21 cellular contexts compared by ENCODE assay signal in the genomic region with DNA sequence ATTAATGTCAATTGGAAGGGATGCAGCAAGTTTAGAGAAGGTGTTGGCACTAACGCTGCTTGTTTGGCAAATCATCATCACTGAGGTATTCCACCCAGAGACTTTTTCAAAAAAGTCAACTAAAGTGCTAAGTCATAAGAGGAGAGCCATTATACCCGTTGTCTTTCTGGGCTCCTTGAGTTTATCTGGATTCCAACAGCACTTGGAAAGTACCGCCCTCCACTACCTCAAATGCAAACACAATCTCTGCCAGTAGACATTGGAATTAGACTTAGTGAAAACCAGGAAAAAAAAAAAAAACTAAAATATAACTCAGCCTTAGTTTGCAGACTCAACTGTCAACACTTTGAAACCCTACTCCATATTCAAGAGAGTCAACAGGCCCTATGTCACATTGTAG.
"Had no signal": no experiment of that assay in that cellular context is flagged by ENCODE, and none has a peak within 500 bp of the region (broad histone marks: within the 10 kb centered on the region; RNA-seq: fewer than 3 reads in every experiment).

No MANE protein-coding gene starts in this region.

- H3K36me3 ChIP-seq: MG63 had no signal

- H3K27ac ChIP-seq: RWPE1 had no signal

- H3K27me3 ChIP-seq: MG63 had no signal

- FAIRE-seq: HepG2 had no signal

- H3K9ac ChIP-seq: SK-N-SH had no signal

- DNase-seq: IMR-90, Karpas-422, KG1, MG63, NCI-H1092, NCI-H1105 treated with DMSO at 0.1 percent for 48 hours, NCI-H1417 treated with DMSO at 0.1 percent for 48 hours, NCI-H146, NCI-H1694 treated with DMSO at 0.1 percent for 48 hours, NCI-H1930, NCI-H2081, NCI-H2107, NCI-H2227 treated with DMSO at 0.1 percent for 48 hours, NCI-H524, NCI-H526 treated with DMSO at 0.1 percent for 48 hours, NCI-H748 treated with DMSO at 0.1 percent for 48 hours, SHP77, SK-N-SH, SW 1271 had no signal

- ATAC-seq: HepG2 had no signal

- H3K9me3 ChIP-seq: MG63, SK-N-SH had no signal

- H3K4me2 ChIP-seq: SK-N-SH had no signal

- H3K4me3 ChIP-seq: MG63 had no signal
